Comparison of ENCODE assay signal across 8 cellular contexts in the genomic region with DNA sequence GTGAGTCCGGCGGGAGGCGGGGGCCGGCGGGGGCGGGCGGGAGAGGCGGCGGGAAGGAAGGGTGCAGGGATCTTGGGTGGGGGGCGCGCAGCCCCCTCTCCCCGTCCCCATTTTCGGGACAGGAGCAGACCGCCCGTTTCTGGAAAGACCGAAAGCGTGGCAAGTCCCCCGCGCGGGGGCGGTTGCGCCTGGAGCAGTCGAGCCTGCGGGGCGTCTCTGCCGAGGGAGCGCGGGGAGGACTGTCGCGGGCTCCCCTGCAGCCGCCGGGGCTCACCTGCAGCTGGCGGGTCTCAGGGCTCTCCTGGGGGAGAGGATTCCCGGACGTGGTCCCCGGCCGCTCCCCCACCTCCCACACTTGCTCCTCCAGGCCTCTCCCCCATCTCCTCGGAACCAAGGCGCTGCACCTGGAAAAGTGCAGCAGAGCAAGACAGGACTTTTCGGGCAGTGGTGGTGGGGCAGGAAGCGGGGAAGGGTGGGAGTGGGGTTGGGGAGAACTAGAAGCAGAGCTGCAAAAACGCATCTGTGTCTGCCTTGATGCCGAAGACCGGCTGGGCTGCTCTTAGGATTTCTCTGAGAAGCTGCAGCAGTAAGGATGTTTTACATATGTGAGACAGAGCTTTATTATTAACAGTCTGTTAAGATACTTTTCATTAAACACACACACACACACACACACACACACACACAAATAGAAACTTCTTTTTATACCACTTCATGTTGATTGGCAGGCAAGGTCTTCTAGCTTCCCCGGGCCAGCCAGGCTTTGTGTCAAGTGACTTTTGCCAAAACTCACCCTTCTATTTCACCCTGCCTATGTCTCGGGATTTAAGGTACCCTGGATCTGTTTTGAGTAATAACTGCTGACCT. TPM values are rescaled to one million over a fixed set of nuclear protein-coding genes. Genes with fewer than 3 reads are reported as not detected.
DNase-seq lines count a peak whose midpoint lies in the region; ATAC-seq and TF ChIP-seq lines count a peak whose summit lies in the region.

No MANE protein-coding gene starts in this region.

- no peaks in the 10 kb centered on the region for H3K27me3 ChIP-seq in SU-DHL-6 (ENCODE audit: low read length)
- no peaks in the 10 kb centered on the region for H3K27me3 ChIP-seq in mammary epithelial cell (ENCODE audit: insufficient read depth, low read length)

- intact Hi-C loops in mammary epithelial cell (cut with micrococcal nuclease), result loop anchor here (1.0 to 5.0 kb wide), 2 partner anchors 79 to 96 kb away; no protein-coding TSS in a partner anchor

- H3K9ac ChIP-seq in SU-DHL-6 (ENCODE audit: low read length) (peak overlapping the region; percentile 86), mammary epithelial cell (ENCODE audit: insufficient read depth, low read length) (peak overlapping the region; percentile 69)

- H2AFZ ChIP-seq in SU-DHL-6 (ENCODE audit: low read depth, low read length, severe bottlenecking) (no peak overlapping the region), mammary epithelial cell (ENCODE audit: low read depth, low read length) (peak overlapping the region; percentile 79)

- peaks cover 48% of the 10 kb centered on the region for H3K4me1 ChIP-seq in mammary epithelial cell (ENCODE audit: insufficient read depth, low read length)

- TF ChIP-seq CTCF in SU-DHL-6 (IDR thresholded peaks at IDR 0.05; ENCODE audit: insufficient read depth, low read length, poor library complexity, severe bottlenecking) (no peak), mammary epithelial cell (conservative IDR thresholded peaks at IDR 0.05 in 1 of 2, IDR thresholded peaks at IDR 0.05 in 1 of 2; ENCODE audit: extremely low read depth in 1 of 2, insufficient read depth in 1 of 2, low read depth in 1 of 2, low read length in 2 of 2) (peak in 1 of 2 donors; percentile 9)

- H3F3A ChIP-seq in SU-DHL-6 (ENCODE audit: insufficient read depth), result peaks cover 42% of the 10 kb centered on the region

- DNase-seq in DMS53 (lab: John Stamatoyannopoulos, UW) (peak; percentile 79), DMS53 treated with DMSO at 0.1 percent for 48 hours (lab: John Stamatoyannopoulos, UW; ENCODE audit: unreplicated experiment) (no peak), mammary epithelial cell (peak; percentile 27), left kidney (ENCODE audit: low read depth, low spot score) (peak; percentile 79)
- peak; percentile 31 for DNase-seq in stimulated activated CD8-positive, alpha-beta memory T cell treated with anti-CD3 and anti-CD28 coated beads, Interleukin-4, amount 100 ng/mL, for 24 hours (ENCODE audit: low read depth)

- no TSS peak for BruUV-seq in mammary epithelial cell (replicated peaks; lab: Mats Ljungman, UMichigan)

- no peaks in the 10 kb centered on the region for H3K9me2 ChIP-seq in SU-DHL-6 (replicated peaks; ENCODE audit: insufficient read depth, low read length)

- H3K4me3 ChIP-seq in SU-DHL-6 (ENCODE audit: insufficient read depth, low read length, poor library complexity, severe bottlenecking), result peak overlapping the region; percentile 89
- peak overlapping the region; percentile 53 to 79 (median 72) for H3K4me3 ChIP-seq in mammary epithelial cell (replicated peaks in 1 of 3; ENCODE audit: insufficient read depth in 1 of 3, low read depth in 2 of 3, low read length in 3 of 3)

- in situ Hi-C loops in mammary epithelial cell (cut with MboI; ENCODE audit: low sequenced_read_pairs in 2 of 2), result no loop called here

- ATAC-seq in HG02885 (IDR thresholded peaks at IDR 0.05; ENCODE audit: poor library complexity, unreplicated experiment), result peak; percentile 16
- ATAC-seq in HG02678 (IDR thresholded peaks at IDR 0.05; ENCODE audit: unreplicated experiment), result no peak

- 6% methylated on average over 10 of the region's 46 CpGs for WGBS in mammary epithelial cell (ENCODE audit: low coverage, missing lambda C conversion rate)

- H3K4me2 ChIP-seq in SU-DHL-6 (ENCODE audit: low read depth, low read length, poor library complexity, severe bottlenecking) (peak overlapping the region; percentile 61), mammary epithelial cell (ENCODE audit: insufficient read depth, low read depth, low read length) (peak overlapping the region; percentile 90)

- peaks cover 53% of the 10 kb centered on the region for H3K79me2 ChIP-seq in SU-DHL-6 (ENCODE audit: insufficient read depth, low read length)
- peaks cover 52% of the 10 kb centered on the region for H3K79me2 ChIP-seq in mammary epithelial cell (ENCODE audit: insufficient read depth, low read length)

- CTCF ChIA-PET in mammary epithelial cell (lab: Charles Lee; ENCODE audit: low non-redundant PET), result no interaction called here

- H3K9me3 ChIP-seq in SU-DHL-6 (ENCODE audit: insufficient read depth, low read length), result no peaks in the 10 kb centered on the region
- no peaks in the 10 kb centered on the region for H3K9me3 ChIP-seq in mammary epithelial cell (replicated peaks; ENCODE audit: insufficient read depth, low read length)

- H3K36me3 ChIP-seq in SU-DHL-6 (ENCODE audit: low read length), result no peaks in the 10 kb centered on the region
- no peaks in the 10 kb centered on the region for H3K36me3 ChIP-seq in mammary epithelial cell (ENCODE audit: insufficient read depth, low read length)

- peak overlapping the region; percentile 90 for H3K27ac ChIP-seq in SU-DHL-6 (ENCODE audit: low read depth, low read length)
- H3K27ac ChIP-seq in mammary epithelial cell (ENCODE audit: insufficient read depth, low read depth, low read length), result peak overlapping the region; percentile 66

- H4K20me1 ChIP-seq in SU-DHL-6 (ENCODE audit: low read depth, low read length), result peaks cover 5% of the 10 kb centered on the region; the same call in 1 of the 2 replicates
- H4K20me1 ChIP-seq in mammary epithelial cell (ENCODE audit: insufficient read depth, low read length), result no peaks in the 10 kb centered on the region

- dilution Hi-C loops in mammary epithelial cell (cut with HindIII; ENCODE audit: low sequenced_read_pairs), result loop anchor here (5.0 kb wide), 1 partner anchor 74 kb away; no protein-coding TSS in a partner anchor

RNA-seq across cellular contexts. Expression of gene C12orf75, which starts 0.7 kb away (rescaled TPM):
- total RNA-seq in mammary epithelial cell, result 100 to 1,000 TPM in 1 of 2 donors, 10 to 100 TPM in 1; 88.7 to 177 TPM
- polyA plus RNA-seq in mammary epithelial cell, result 115 TPM
- 64.7 TPM for polyA minus RNA-seq in mammary epithelial cell
